Comparison of ENCODE assay signal across 9 cellular contexts in the genomic region with DNA sequence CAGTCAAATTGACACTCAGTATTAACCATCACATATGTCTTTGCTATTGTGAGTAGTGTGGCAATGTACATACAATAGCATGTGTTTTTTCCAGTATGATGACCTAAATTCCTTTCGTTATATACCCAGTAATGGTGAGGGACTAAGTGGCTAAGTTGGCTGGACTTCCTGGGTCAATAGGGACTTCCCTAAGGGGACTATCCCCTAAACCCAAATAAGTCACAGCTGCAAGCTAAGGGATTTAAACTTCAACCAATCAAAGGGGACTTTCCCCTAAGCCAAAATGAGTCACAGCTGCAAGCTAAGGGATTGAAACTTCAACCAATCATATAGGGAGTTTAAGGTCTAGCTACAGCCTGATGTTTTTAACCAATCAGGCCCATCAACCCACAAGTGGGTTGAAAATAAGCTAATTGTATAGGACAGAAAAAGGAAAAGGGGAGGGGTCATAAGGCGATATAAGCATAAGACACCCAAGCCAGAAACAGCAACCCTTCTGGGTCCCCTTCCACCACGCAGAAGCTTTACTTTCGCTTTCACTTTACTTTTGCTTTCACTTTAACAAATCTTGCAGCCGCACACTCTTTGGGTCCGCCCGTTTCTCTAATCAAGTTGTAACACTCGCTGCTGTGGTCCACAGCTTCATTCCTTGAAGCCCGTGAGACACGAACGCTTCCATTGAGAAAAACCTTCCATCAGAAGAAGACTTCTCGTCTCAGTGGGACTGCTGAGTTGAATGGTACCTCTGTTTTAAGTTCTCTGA.
DNase-seq lines count a peak whose midpoint lies in the region; ATAC-seq and TF ChIP-seq lines count a peak whose summit lies in the region.
"Had no signal": no experiment of that assay in that cellular context is flagged by ENCODE, and none has a peak within 500 bp of the region (broad histone marks: within the 10 kb centered on the region; RNA-seq: fewer than 3 reads in every experiment).

No MANE protein-coding gene starts in this region.

- peak overlapping the region; percentile 92 for H3K4me3 Mint-ChIP-seq in T-helper 2 cell treated with Interferon-gamma antibody and Interleukin-4, amounts not matched to agents 5 μg/mL and 100 μg/mL, for 36 hours
- peak overlapping the region; percentile 94 for H3K4me3 Mint-ChIP-seq in memory B cell

- H3K9me3 Mint-ChIP-seq in T-helper 2 cell treated with Interferon-gamma antibody and Interleukin-4, amounts not matched to agents 5 μg/mL and 100 μg/mL, for 36 hours, result peaks cover 16% of the 10 kb centered on the region
- H3K9me3 Mint-ChIP-seq in memory B cell, result peaks cover 6% of the 10 kb centered on the region

- peak overlapping the region; percentile 77 for H3K27ac ChIP-seq in KMS-11

- peak overlapping the region; percentile 61 for H3K4me3 ChIP-seq in GM06990 (replicated peaks; ENCODE audit: low read depth, low read length)
- H3K4me3 ChIP-seq in KMS-11 (IDR thresholded peaks at IDR 0.05; ENCODE audit: insufficient read depth, low read depth, low read length), result no peak overlapping the region
- H3K4me3 ChIP-seq: body of pancreas had no signal

- H3K4me1 Mint-ChIP-seq in T-helper 2 cell treated with Interferon-gamma antibody and Interleukin-4, amounts not matched to agents 5 μg/mL and 100 μg/mL, for 36 hours (ENCODE audit: low read depth), result peaks cover 24% of the 10 kb centered on the region
- peaks cover 31% of the 10 kb centered on the region for H3K4me1 Mint-ChIP-seq in memory B cell

- no peak for TF ChIP-seq CTCF in GM06990 (IDR thresholded peaks at IDR 0.05; ENCODE audit: insufficient read depth, low read length, poor library complexity, severe bottlenecking)
- TF ChIP-seq CTCF in KMS-11 (conservative IDR thresholded peaks at IDR 0.05; ENCODE audit: low read depth, low read length), result no peak

- H3K36me3 Mint-ChIP-seq in T-helper 2 cell treated with Interferon-gamma antibody and Interleukin-4, amounts not matched to agents 5 μg/mL and 100 μg/mL, for 36 hours (ENCODE audit: low read depth), result peaks cover 12% of the 10 kb centered on the region
- H3K36me3 Mint-ChIP-seq in memory B cell, result peaks cover 14% of the 10 kb centered on the region

- H3K36me3 ChIP-seq in GM06990 (ENCODE audit: control insufficient read depth, insufficient read depth, low read length) (no peaks in the 10 kb centered on the region), KMS-11 (ENCODE audit: insufficient read depth) (no peaks in the 10 kb centered on the region)

- H4K20me1 ChIP-seq in KMS-11 (ENCODE audit: insufficient read depth), result no peaks in the 10 kb centered on the region

- H2AFZ ChIP-seq in KMS-11 (ENCODE audit: low read depth), result peak overlapping the region; percentile 90

- peak overlapping the region; percentile 64; the same call in 1 of the 2 replicates for H3K9ac ChIP-seq in KMS-11

- peak overlapping the region; percentile 84 for H3K4me2 ChIP-seq in KMS-11

- no peaks in the 10 kb centered on the region for H3K79me2 ChIP-seq in KMS-11 (ENCODE audit: insufficient read depth, low read depth)

- peaks cover 20% of the 10 kb centered on the region for H3K4me1 ChIP-seq in KMS-11 (ENCODE audit: low read depth, poor library complexity, severe bottlenecking)
- H3K4me1 ChIP-seq: body of pancreas had no signal

- DNase-seq in GM06990 (ENCODE audit: extremely low read depth, insufficient read length) (no peak), astrocyte of the hippocampus (ENCODE audit: low read depth, low spot score) (peak; percentile 11), memory B cell (ENCODE audit: low spot score in 2 of 2) (peak; percentile 39 to 60), NCI-H2171 (lab: John Stamatoyannopoulos, UW) (no peak)
- peak; percentile 59 for DNase-seq in T-helper 2 cell treated with Interferon-gamma antibody and Interleukin-4, amounts not matched to agents 5 μg/mL and 100 μg/mL, for 36 hours (ENCODE audit: low spot score)
- peak; percentile 27 to 79 (median 64) for DNase-seq in stimulated activated naive CD4-positive, alpha-beta T cell (lab: John Stamatoyannopoulos, UW)

- peak overlapping the region; percentile 89 for H3K27ac Mint-ChIP-seq in T-helper 2 cell treated with Interferon-gamma antibody and Interleukin-4, amounts not matched to agents 5 μg/mL and 100 μg/mL, for 36 hours
- H3K27ac Mint-ChIP-seq in memory B cell, result peak overlapping the region; percentile 99

- H3K27me3 ChIP-seq in GM06990 (replicated peaks; ENCODE audit: control insufficient read depth, insufficient read depth, low read length), result no peaks in the 10 kb centered on the region
- H3K27me3 ChIP-seq in KMS-11 (ENCODE audit: insufficient read depth, low read depth), result no peaks in the 10 kb centered on the region
- H3K27me3 ChIP-seq: body of pancreas had no signal

- ATAC-seq in GM21619 (IDR thresholded peaks at IDR 0.05; ENCODE audit: unreplicated experiment), result peak; percentile 90
- peak; percentile 88 for ATAC-seq in memory B cell (ENCODE audit: low read depth)
- ATAC-seq: body of pancreas had no signal

- H3K27me3 Mint-ChIP-seq in T-helper 2 cell treated with Interferon-gamma antibody and Interleukin-4, amounts not matched to agents 5 μg/mL and 100 μg/mL, for 36 hours (ENCODE audit: low read depth), result no peaks in the 10 kb centered on the region
- no peaks in the 10 kb centered on the region for H3K27me3 Mint-ChIP-seq in memory B cell

Comparison
In these comparisons a context has a peak if more than half of its experiments do, and no peak if none do; other contexts are left out.
1. DNase-seq: peak in T-helper 2 cell treated with Interferon-gamma antibody and Interleukin-4, amounts not matched to agents 5 μg/mL and 100 μg/mL, for 36 hours (single experiment), astrocyte of the hippocampus (single experiment), memory B cell (2 of 2) and stimulated activated naive CD4-positive, alpha-beta T cell (6 of 6); none in GM06990 (single experiment) and NCI-H2171 (single experiment).